Comparison of ENCODE assay signal across 8 cellular contexts in genomic region chr4:119454491-119455270, GRCh38.
A peak's percentile ranks its signal among the peaks of the same experiment; 100 is the strongest.
DNase-seq lines count a peak whose midpoint lies in the region; ATAC-seq and TF ChIP-seq lines count a peak whose summit lies in the region.
"Not testable (repeated sequence)": the region's sequence is repeated elsewhere in the genome, so short reads cannot be mapped to it uniquely, and the experiment has no call there.

No MANE protein-coding gene starts in this region.

- peak overlapping the region; percentile 87 for H3K4me3 Mint-ChIP-seq in activated T-helper 2 cell treated with anti-CD3 and anti-CD28 coated beads, Interferon-gamma antibody, Interleukin-2, Interleukin-4, amounts not matched to agents 10 μg/mL and 5 μg/mL and 100 μg/mL, durations not matched to agents 14 hours and 24 hours and 36 hours (ENCODE audit: low read depth)
- H3K4me3 Mint-ChIP-seq in natural killer cell: peak overlapping the region; percentile 87

- H3K27ac Mint-ChIP-seq in activated T-helper 2 cell treated with anti-CD3 and anti-CD28 coated beads, Interferon-gamma antibody, Interleukin-2, Interleukin-4, amounts not matched to agents 10 μg/mL and 5 μg/mL and 100 μg/mL, durations not matched to agents 14 hours and 24 hours and 36 hours: peak overlapping the region; percentile 97
- H3K27ac Mint-ChIP-seq in natural killer cell: peak overlapping the region; percentile 96 to 100

- DNase-seq in EL (peak; percentile 94), GOT3 (lab: John Stamatoyannopoulos, UW) (peak; percentile 80), LHCN-M2 (ENCODE audit: low read depth) (peak; percentile 95), RPMI7951 (ENCODE audit: low read depth) (peak; percentile 92), fibroblast of peridontal ligament (ENCODE audit: extremely low read depth) (peak; percentile 96), natural killer cell (peak; percentile 97)
- DNase-seq in activated T-helper 2 cell treated with anti-CD3 and anti-CD28 coated beads, Interferon-gamma antibody, Interleukin-2, Interleukin-4, amounts not matched to agents 10 μg/mL and 5 μg/mL and 100 μg/mL, durations not matched to agents 14 hours and 24 hours and 36 hours (ENCODE audit: low spot score): peak; percentile 93
- peak; percentile 91 to 99 (median 96) for DNase-seq in stimulated activated naive CD4-positive, alpha-beta T cell (lab: John Stamatoyannopoulos, UW)

- not testable (repeated sequence) for H3K4me1 Mint-ChIP-seq in activated T-helper 2 cell treated with anti-CD3 and anti-CD28 coated beads, Interferon-gamma antibody, Interleukin-2, Interleukin-4, amounts not matched to agents 10 μg/mL and 5 μg/mL and 100 μg/mL, durations not matched to agents 14 hours and 24 hours and 36 hours (ENCODE audit: low read depth); natural killer cell

- H3K36me3 Mint-ChIP-seq in activated T-helper 2 cell treated with anti-CD3 and anti-CD28 coated beads, Interferon-gamma antibody, Interleukin-2, Interleukin-4, amounts not matched to agents 10 μg/mL and 5 μg/mL and 100 μg/mL, durations not matched to agents 14 hours and 24 hours and 36 hours (ENCODE audit: low read depth); natural killer cell: not testable (repeated sequence)

- intact Hi-C loops in activated T-helper 2 cell treated with anti-CD3 and anti-CD28 coated beads, Interferon-gamma antibody, Interleukin-2, Interleukin-4, amounts not matched to agents 10 μg/mL and 5 μg/mL and 100 μg/mL, durations not matched to agents 14 hours and 24 hours and 36 hours (cut with micrococcal nuclease): loop anchor here (1.0 to 5.0 kb wide), 3 partner anchors 154 to 242 kb away; partner anchors contain the start of genes PDE5A and USP53
- intact Hi-C loops in natural killer cell (cut with micrococcal nuclease): not testable (repeated sequence)

- H3K27me3 Mint-ChIP-seq in activated T-helper 2 cell treated with anti-CD3 and anti-CD28 coated beads, Interferon-gamma antibody, Interleukin-2, Interleukin-4, amounts not matched to agents 10 μg/mL and 5 μg/mL and 100 μg/mL, durations not matched to agents 14 hours and 24 hours and 36 hours (ENCODE audit: low read depth); natural killer cell (ENCODE audit: low read depth in 2 of 2): not testable (repeated sequence)

- TF ChIP-seq CTCF in natural killer cell (IDR thresholded peaks at IDR 0.05): not testable (repeated sequence)

- peak; percentile 97 to 100 (median 97) for ATAC-seq in natural killer cell

- H3K9me3 Mint-ChIP-seq in activated T-helper 2 cell treated with anti-CD3 and anti-CD28 coated beads, Interferon-gamma antibody, Interleukin-2, Interleukin-4, amounts not matched to agents 10 μg/mL and 5 μg/mL and 100 μg/mL, durations not matched to agents 14 hours and 24 hours and 36 hours; natural killer cell: not testable (repeated sequence)

Comparison
In these comparisons a context has a peak if more than half of its experiments do, and no peak if none do; other contexts are left out.
1. Peak in every context shown above with its lines: DNase-seq and ATAC-seq.